Comparison of ENCODE assay signal across 7 cellular contexts in genomic region chr5:297448-297847, GRCh38. TPM values are rescaled to one million over a fixed set of nuclear protein-coding genes. Genes with fewer than 3 reads are reported as not detected.
DNase-seq lines count a peak whose midpoint lies in the region; ATAC-seq and TF ChIP-seq lines count a peak whose summit lies in the region.
"Not testable (repeated sequence)": the region's sequence is repeated elsewhere in the genome, so short reads cannot be mapped to it uniquely, and the experiment has no call there.

No MANE protein-coding gene starts in this region.

- H3K4me2 ChIP-seq in smooth muscle cell: peak overlapping the region; percentile 47

- POLR2A ChIA-PET in CD8-positive, alpha-beta T cell (lab: Charles Lee): not testable (repeated sequence)

- H3K4me3 ChIP-seq in CD8-positive, alpha-beta T cell (ENCODE audit: low read depth, low read length); astrocyte of the cerebellum (ENCODE audit: low read depth, low read length); smooth muscle cell: not testable (repeated sequence)

- not testable (repeated sequence) for H3K36me3 ChIP-seq in CD8-positive, alpha-beta T cell (ENCODE audit: insufficient read depth, low read length); smooth muscle cell (ENCODE audit: low read depth)

- peaks cover 12% of the 10 kb centered on the region for H3K79me2 ChIP-seq in smooth muscle cell (ENCODE audit: low read depth)

- H4K20me1 ChIP-seq in smooth muscle cell (ENCODE audit: low read depth): peaks cover 88% of the 10 kb centered on the region

- H3K9ac ChIP-seq in smooth muscle cell (ENCODE audit: low read depth): not testable (repeated sequence)

- H3K9me3 ChIP-seq in CD8-positive, alpha-beta T cell (ENCODE audit: low read length); smooth muscle cell (replicated peaks; ENCODE audit: low read depth): not testable (repeated sequence)

- in situ Hi-C loops in astrocyte of the cerebellum (cut with HindIII; ENCODE audit: low sequenced_read_pairs): not testable (repeated sequence)

- H3K36me3 Mint-ChIP-seq in CD8-positive, alpha-beta T cell; activated T-helper 17 cell treated with anti-CD3 and anti-CD28 coated beads, Interleukin-2, amount 50 U/mL, for 72 hours (ENCODE audit: low read depth): not testable (repeated sequence)
- H3K36me3 Mint-ChIP-seq in T-helper 2 cell treated with Interferon-gamma antibody and Interleukin-4, amounts not matched to agents 5 μg/mL and 100 μg/mL, for 36 hours (ENCODE audit: low read depth): peaks cover 15% of the 10 kb centered on the region

- H3K4me1 ChIP-seq in CD8-positive, alpha-beta T cell (ENCODE audit: insufficient read depth, low read length): peaks cover 24% of the 10 kb centered on the region
- H3K4me1 ChIP-seq in smooth muscle cell (ENCODE audit: low read depth): not testable (repeated sequence)

- peak overlapping the region; percentile 23 for H3K27ac Mint-ChIP-seq in CD8-positive, alpha-beta T cell
- H3K27ac Mint-ChIP-seq in T-helper 2 cell treated with Interferon-gamma antibody and Interleukin-4, amounts not matched to agents 5 μg/mL and 100 μg/mL, for 36 hours; activated T-helper 17 cell treated with anti-CD3 and anti-CD28 coated beads, Interleukin-2, amount 50 U/mL, for 72 hours: not testable (repeated sequence)

- intact Hi-C loops in CD8-positive, alpha-beta T cell (cut with DNase I, micrococcal nuclease): not testable (repeated sequence)

- not testable (repeated sequence) for H3K27ac ChIP-seq in CD8-positive, alpha-beta T cell (ENCODE audit: low read depth, low read length); smooth muscle cell (ENCODE audit: low read depth)

- 79% methylated on average over 6 of the region's 6 CpGs for WGBS in smooth muscle cell (ENCODE audit: low lambda C conversion rate)

- DNase-seq in CD8-positive, alpha-beta T cell; T-helper 2 cell treated with Interferon-gamma antibody and Interleukin-4, amounts not matched to agents 5 μg/mL and 100 μg/mL, for 36 hours (ENCODE audit: low spot score); smooth muscle cell (lab: John Stamatoyannopoulos, UW; ENCODE audit: unreplicated experiment): not testable (repeated sequence)
- DNase-seq in LHCN-M2 (ENCODE audit: low read depth): peak; percentile 50
- peak; percentile 19 for DNase-seq in astrocyte of the cerebellum (ENCODE audit: low read depth)
- peak; percentile 78 for DNase-seq in myocyte (ENCODE audit: low read depth)

- peak; percentile 11 for ATAC-seq in CD8-positive, alpha-beta T cell
- ATAC-seq in activated T-helper 17 cell treated with anti-CD3 and anti-CD28 coated beads, Interleukin-2, amount 50 U/mL, for 72 hours (replicated peaks): peak; percentile 8

- H3K4me1 Mint-ChIP-seq in CD8-positive, alpha-beta T cell (ENCODE audit: low read depth): peaks cover 44% of the 10 kb centered on the region
- peaks cover 19% of the 10 kb centered on the region for H3K4me1 Mint-ChIP-seq in T-helper 2 cell treated with Interferon-gamma antibody and Interleukin-4, amounts not matched to agents 5 μg/mL and 100 μg/mL, for 36 hours (ENCODE audit: low read depth)
- H3K4me1 Mint-ChIP-seq in activated T-helper 17 cell treated with anti-CD3 and anti-CD28 coated beads, Interleukin-2, amount 50 U/mL, for 72 hours: peaks cover 19% of the 10 kb centered on the region

- not testable (repeated sequence) for H3K9me3 Mint-ChIP-seq in CD8-positive, alpha-beta T cell; T-helper 2 cell treated with Interferon-gamma antibody and Interleukin-4, amounts not matched to agents 5 μg/mL and 100 μg/mL, for 36 hours; activated T-helper 17 cell treated with anti-CD3 and anti-CD28 coated beads, Interleukin-2, amount 50 U/mL, for 72 hours

- CTCF ChIA-PET in CD8-positive, alpha-beta T cell (lab: Charles Lee): not testable (repeated sequence)

- TF ChIP-seq CTCF in CD8-positive, alpha-beta T cell (IDR thresholded peaks at IDR 0.05); astrocyte of the cerebellum (IDR thresholded peaks at IDR 0.05; ENCODE audit: low read depth, low read length, missing control alignments); smooth muscle cell (IDR thresholded peaks at IDR 0.05; ENCODE audit: borderline replicate concordance, insufficient read depth, poor library complexity, severe bottlenecking): not testable (repeated sequence)

- H3K27me3 ChIP-seq in CD8-positive, alpha-beta T cell (ENCODE audit: insufficient read depth, low read length); smooth muscle cell (ENCODE audit: low read depth): not testable (repeated sequence)

- not testable (repeated sequence) for H3K27me3 Mint-ChIP-seq in CD8-positive, alpha-beta T cell (ENCODE audit: low read depth); T-helper 2 cell treated with Interferon-gamma antibody and Interleukin-4, amounts not matched to agents 5 μg/mL and 100 μg/mL, for 36 hours (ENCODE audit: low read depth); activated T-helper 17 cell treated with anti-CD3 and anti-CD28 coated beads, Interleukin-2, amount 50 U/mL, for 72 hours

- H2AFZ ChIP-seq in smooth muscle cell (ENCODE audit: low read depth): not testable (repeated sequence)

- not testable (repeated sequence) for H3F3A ChIP-seq in smooth muscle cell (ENCODE audit: low read depth)

- H3K4me3 Mint-ChIP-seq in CD8-positive, alpha-beta T cell: peak overlapping the region; percentile 66
- peak overlapping the region; percentile 18 for H3K4me3 Mint-ChIP-seq in T-helper 2 cell treated with Interferon-gamma antibody and Interleukin-4, amounts not matched to agents 5 μg/mL and 100 μg/mL, for 36 hours
- peak overlapping the region; percentile 50 for H3K4me3 Mint-ChIP-seq in activated T-helper 17 cell treated with anti-CD3 and anti-CD28 coated beads, Interleukin-2, amount 50 U/mL, for 72 hours

RNA-seq across cellular contexts. Expression of gene AHRR, which starts 24.1 kb away (rescaled TPM):
- under 1 TPM; 0.14 to 0.22 TPM for total RNA-seq in CD8-positive, alpha-beta T cell
- 43.2 and 52.0 TPM in 2 replicates for total RNA-seq in LHCN-M2 (2014; rRNA removed)
- polyA plus RNA-seq in LHCN-M2 (2012): 25.8 TPM
- total RNA-seq in activated T-helper 17 cell treated with anti-CD3 and anti-CD28 coated beads, Interleukin-2, amount 50 U/mL, for 72 hours: 10 to 100 TPM; 49.5 to 78.1 TPM
- 74.8 and 106 TPM in 2 replicates for total RNA-seq in myocyte
- polyA plus RNA-seq in myocyte (2012): 16.9 TPM
- 14.4 and 23.4 TPM in 2 replicates for total RNA-seq in smooth muscle cell
- polyA plus RNA-seq in smooth muscle cell: 18.2 and 20.8 TPM in 2 replicates

RNA-seq across cellular contexts. Expression of gene PDCD6, which starts 26.0 kb away (rescaled TPM):
- 10 to 100 TPM; 34.4 to 38.7 TPM for total RNA-seq in CD8-positive, alpha-beta T cell
- total RNA-seq in LHCN-M2 (2014; rRNA removed) (104 and 112 TPM in 2 replicates), myocyte (101 and 134 TPM in 2 replicates), smooth muscle cell (96.2 and 142 TPM in 2 replicates)
- 116 TPM for polyA plus RNA-seq in LHCN-M2 (2012)
- total RNA-seq in activated T-helper 17 cell treated with anti-CD3 and anti-CD28 coated beads, Interleukin-2, amount 50 U/mL, for 72 hours: 10 to 100 TPM; 64.5 to 83.0 TPM
- 137 TPM for polyA plus RNA-seq in myocyte (2012)
- 148 and 166 TPM in 2 replicates for polyA plus RNA-seq in smooth muscle cell

Comparison
In these comparisons a context has a peak if more than half of its experiments do, and no peak if none do; other contexts are left out.
1. RNA of gene AHRR, which starts 24.1 kb away (total RNA-seq): 49.5 to 78.1 TPM in activated T-helper 17 cell treated with anti-CD3 and anti-CD28 coated beads, Interleukin-2, amount 50 U/mL, for 72 hours, 74.8 to 106 TPM in myocyte, 43.2 to 52.0 TPM in LHCN-M2 and 14.4 to 23.4 TPM in smooth muscle cell; 0.14 to 0.22 TPM in CD8-positive, alpha-beta T cell; every median in the first group is over 10 times any median in the second.
2. Peak in every context shown above with its lines, with median percentiles within 50 percentile points of each other: H3K4me3 Mint-ChIP-seq.